In the genomic region with DNA sequence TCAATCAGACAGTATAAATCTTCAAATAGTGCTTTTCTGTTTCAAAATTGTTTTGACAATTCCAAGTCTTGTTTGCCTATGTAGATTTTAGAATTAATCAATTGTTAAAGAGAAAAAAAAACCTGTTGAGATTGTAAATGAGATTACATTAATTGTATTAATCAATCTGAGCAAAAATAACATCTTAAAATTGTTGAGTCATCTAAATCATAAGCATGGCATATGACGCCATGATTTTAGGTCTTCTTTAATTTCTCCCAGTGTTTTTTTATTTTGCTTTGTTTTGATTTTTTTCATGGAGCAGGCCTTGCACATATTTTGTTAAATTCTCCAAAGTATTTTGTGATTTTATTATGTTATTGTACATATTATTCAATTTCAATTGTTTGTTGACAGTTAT, we compare ENCODE assay signal across 27 cellular contexts.
DNase-seq lines count a peak whose midpoint lies in the region; ATAC-seq, FAIRE-seq and TF ChIP-seq lines count a peak whose summit lies in the region.
"Had no signal": no experiment of that assay in that cellular context is flagged by ENCODE, and none has a peak within 500 bp of the region (broad histone marks: within the 10 kb centered on the region; RNA-seq: fewer than 3 reads in every experiment).

No MANE protein-coding gene starts in this region.

- H3K4me3 ChIP-seq in A549 (no peak overlapping the region), GM23338 (no peak overlapping the region), K562 (no peak overlapping the region), kidney (ENCODE audit: low read length in 2 of 2) (no peak overlapping the region), tibial nerve (no peak overlapping the region)
- H3K4me3 ChIP-seq: BLaER1 treated with 17β-estradiol and CSF1 and Interleukin-3, amounts not matched to agents 10 nM and 100 nM; GM12878 had no signal

- CTCF ChIA-PET in A549 (lab: Yijun Ruan, JAX) (no interaction called here), K562 (lab: Yijun Ruan, JAX; ENCODE audit: low intra/inter-chr PET ratio) (no interaction called here)

- peak overlapping the region; percentile 55; the same call in 1 of the 2 replicates for H3K27ac Mint-ChIP-seq in GM23338
- H3K27ac Mint-ChIP-seq: B cell; CD4-positive, alpha-beta T cell; CD8-positive, alpha-beta T cell had no signal

- H3K27ac ChIP-seq in A549, result no peak overlapping the region
- no peak overlapping the region for H3K27ac ChIP-seq in GM23338 (ENCODE audit: low read depth)
- H3K27ac ChIP-seq in K562 (ENCODE audit: extremely low read depth, low read depth, low read length), result no peak overlapping the region
- no peak overlapping the region for H3K27ac ChIP-seq in kidney (ENCODE audit: low read depth in 2 of 2, low read length in 2 of 2)
- no peak overlapping the region for H3K27ac ChIP-seq in tibial nerve
- H3K27ac ChIP-seq: BLaER1 treated with 17β-estradiol and CSF1 and Interleukin-3, amounts not matched to agents 10 nM and 100 nM; C4-2B had no signal

- no peaks in the 10 kb centered on the region for H3K9me1 ChIP-seq in K562 (ENCODE audit: control insufficient read depth, insufficient read depth, low read length)

- in situ Hi-C loops in K562 (cut with MboI), result no loop called here

- FAIRE-seq in A549 (lab: Jason Lieb, UNC) (no peak), K562 (lab: Jason Lieb, UNC) (no peak), kidney (lab: Jason Lieb, UNC) (peak; percentile 42), D721Med (lab: Jason Lieb, UNC) (no peak)
- FAIRE-seq: A204.1, GM12878, GM12892, GM19239 had no signal

- H4K20me1 ChIP-seq in GM23338 (replicated peaks; ENCODE audit: insufficient read depth) (no peaks in the 10 kb centered on the region), K562 (replicated peaks; ENCODE audit: control insufficient read depth, insufficient read depth, low read length) (no peaks in the 10 kb centered on the region)
- H4K20me1 ChIP-seq: BLaER1 treated with 17β-estradiol and CSF1 and Interleukin-3, amounts not matched to agents 10 nM and 100 nM had no signal

- H3K36me3 ChIP-seq in GM23338 (ENCODE audit: insufficient read depth) (no peaks in the 10 kb centered on the region), K562 (ENCODE audit: control insufficient read depth, insufficient read depth, low read length) (no peaks in the 10 kb centered on the region), kidney (ENCODE audit: control insufficient read depth in 1 of 2, insufficient read depth in 2 of 2, low read length in 2 of 2) (no peaks in the 10 kb centered on the region), tibial nerve (no peaks in the 10 kb centered on the region)
- H3K36me3 ChIP-seq: BLaER1 treated with 17β-estradiol and CSF1 and Interleukin-3, amounts not matched to agents 10 nM and 100 nM had no signal

- H3F3A ChIP-seq in GM23338 (replicated peaks; ENCODE audit: low read depth), result no peaks in the 10 kb centered on the region

- no peaks in the 10 kb centered on the region for H3K9me2 ChIP-seq in GM23338 (ENCODE audit: insufficient read depth)

- TF ChIP-seq POLR2A in A549 (IDR thresholded peaks at IDR 0.05; ENCODE audit: low read length) (no peak), K562 (conservative IDR thresholded peaks at IDR 0.05) (no peak), tibial nerve (IDR thresholded peaks at IDR 0.05) (no peak)

- TF ChIP-seq EP300 in A549 (IDR thresholded peaks at IDR 0.05), result no peak
- TF ChIP-seq EP300 in K562 (IDR thresholded peaks at IDR 0.05; ENCODE audit: low read length), result no peak
- TF ChIP-seq EP300 in tibial nerve (IDR thresholded peaks at IDR 0.05), result no peak

- no peaks in the 10 kb centered on the region for H3K4me1 Mint-ChIP-seq in GM23338
- H3K4me1 Mint-ChIP-seq: B cell had no signal

- H3K27me3 ChIP-seq in GM23338 (ENCODE audit: insufficient read depth) (no peaks in the 10 kb centered on the region), K562 (ENCODE audit: control insufficient read depth in 2 of 2, insufficient read depth in 2 of 2, low read length in 2 of 2) (no peaks in the 10 kb centered on the region), tibial nerve (no peaks in the 10 kb centered on the region)
- H3K27me3 ChIP-seq: BLaER1 treated with 17β-estradiol and CSF1 and Interleukin-3, amounts not matched to agents 10 nM and 100 nM had no signal

- TF ChIP-seq CTCF in A549 (IDR thresholded peaks at IDR 0.05) (no peak), GM23338 (conservative IDR thresholded peaks at IDR 0.05; ENCODE audit: low read depth in 2 of 2) (no peak), K562 (IDR thresholded peaks at IDR 0.05 in 2 of 3, conservative IDR thresholded peaks at IDR 0.05 in 1 of 3; ENCODE audit: insufficient read depth in 2 of 3, low read depth in 1 of 3, low read length in 3 of 3) (no peak), kidney (IDR thresholded peaks at IDR 0.05; ENCODE audit: borderline replicate concordance, extremely low read depth, insufficient read depth) (no peak), tibial nerve (IDR thresholded peaks at IDR 0.05) (no peak), D721Med (IDR thresholded peaks at IDR 0.05; ENCODE audit: insufficient read depth, missing control alignments) (no peak)

- no peaks in the 10 kb centered on the region for H3K9me3 Mint-ChIP-seq in GM23338

- H3K9ac ChIP-seq in K562 (ENCODE audit: insufficient read depth in 1 of 2, low read depth in 2 of 2, low read length in 2 of 2), result no peak overlapping the region
- no peak overlapping the region for H3K9ac ChIP-seq in kidney (ENCODE audit: low read length in 2 of 2)
- H3K9ac ChIP-seq: BLaER1 treated with 17β-estradiol and CSF1 and Interleukin-3, amounts not matched to agents 10 nM and 100 nM had no signal

- H3K27me3 Mint-ChIP-seq in GM23338 (ENCODE audit: insufficient read depth, low read depth, poor library complexity), result no peaks in the 10 kb centered on the region
- H3K27me3 Mint-ChIP-seq: B cell; CD4-positive, alpha-beta T cell had no signal

- no peak for DNase-seq in A549 (ENCODE audit: low read depth in 1 of 2, low spot score in 1 of 2)
- no peak for DNase-seq in GM23338 (ENCODE audit: low spot score)
- no peak for DNase-seq in K562 (ENCODE audit: extremely low read depth in 1 of 4, low spot score in 3 of 4)
- DNase-seq in kidney, result no peak
- no peak for DNase-seq in tibial nerve (ENCODE audit: low spot score in 2 of 2)
- no peak for DNase-seq in D721Med (ENCODE audit: insufficient read length, low spot score)
- DNase-seq: 8988T; AML-193; Caco-2; Calu3; CD4-positive, alpha-beta T cell; CD8-positive, alpha-beta T cell; DMS 273 treated with DMSO at 0.1 percent for 48 hours; DMS153; DMS53; DMS79; DND-41; EL; GDM1 had no signal

- H3K79me2 ChIP-seq in GM23338 (replicated peaks; ENCODE audit: insufficient read depth), result no peaks in the 10 kb centered on the region
- H3K79me2 ChIP-seq in K562 (ENCODE audit: control insufficient read depth, insufficient read depth, low read length), result no peaks in the 10 kb centered on the region

- H3K4me1 ChIP-seq in A549, result no peaks in the 10 kb centered on the region
- 0 out of 2 replicates have a peak, but pooled peaks cover 4% of the 10 kb centered on the region for H3K4me1 ChIP-seq in GM23338 (ENCODE audit: insufficient read depth)
- H3K4me1 ChIP-seq in K562 (replicated peaks in 1 of 2; ENCODE audit: control insufficient read depth in 2 of 2, insufficient read depth in 2 of 2, low read length in 2 of 2), result no peaks in the 10 kb centered on the region
- no peaks in the 10 kb centered on the region for H3K4me1 ChIP-seq in kidney (ENCODE audit: control insufficient read depth in 1 of 2, insufficient read depth in 1 of 2, low read depth in 1 of 2, low read length in 2 of 2)
- H3K4me1 ChIP-seq in tibial nerve, result no peaks in the 10 kb centered on the region
- H3K4me1 ChIP-seq: BLaER1 treated with 17β-estradiol and CSF1 and Interleukin-3, amounts not matched to agents 10 nM and 100 nM; Caco-2 had no signal

- POLR2A ChIA-PET in A549 (lab: Yijun Ruan, JAX), result no interaction called here
- POLR2A ChIA-PET in K562 (lab: Yijun Ruan, JAX), result no interaction called here

- no peak overlapping the region for H3K4me3 Mint-ChIP-seq in GM23338
- H3K4me3 Mint-ChIP-seq: B cell; CD4-positive, alpha-beta T cell; CD8-positive, alpha-beta T cell had no signal

- no TSS peak for BruUV-seq in K562 (replicated peaks; lab: Mats Ljungman, UMichigan)

- 33% methylated on average over 1 of the region's 1 CpG for WGBS in A549 (ENCODE audit: missing lambda C conversion rate)
- WGBS in K562 (ENCODE audit: insufficient coverage, low coverage, missing lambda C conversion rate), result 6% methylated on average over 1 of the region's 1 CpG
- WGBS in tibial nerve, 2 donors, result 93 to 96% methylated on average over 1 of the region's 1 CpG

- H3K9me3 ChIP-seq in A549 (no peaks in the 10 kb centered on the region), K562 (replicated peaks; ENCODE audit: control insufficient read depth, insufficient read depth, low read depth, low read length) (no peaks in the 10 kb centered on the region), kidney (ENCODE audit: control insufficient read depth in 1 of 2, low read length in 2 of 2) (no peaks in the 10 kb centered on the region), tibial nerve (no peaks in the 10 kb centered on the region)
- H3K9me3 ChIP-seq: BLaER1 treated with 17β-estradiol and CSF1 and Interleukin-3, amounts not matched to agents 10 nM and 100 nM; Caco-2 had no signal

- no peak for ATAC-seq in A549
- no peak for ATAC-seq in GM23338
- ATAC-seq in K562, result no peak
- no peak for ATAC-seq in HG02852 (IDR thresholded peaks at IDR 0.05; ENCODE audit: unreplicated experiment)
- ATAC-seq: CD8-positive, alpha-beta T cell; GM12878 had no signal

- H3K4me2 ChIP-seq in A549, result no peak overlapping the region
- no peak overlapping the region for H3K4me2 ChIP-seq in GM23338
- no peak overlapping the region for H3K4me2 ChIP-seq in K562 (ENCODE audit: insufficient read depth, low read length)
- H3K4me2 ChIP-seq: BLaER1 treated with 17β-estradiol and CSF1 and Interleukin-3, amounts not matched to agents 10 nM and 100 nM had no signal

- H2AFZ ChIP-seq in GM23338, result no peak overlapping the region
- no peak overlapping the region for H2AFZ ChIP-seq in K562 (ENCODE audit: low read depth, low read length)

- no peak for TF ChIP-seq RAD21 in A549 (conservative IDR thresholded peaks at IDR 0.05 in 1 of 2, IDR thresholded peaks at IDR 0.05 in 1 of 2)
- TF ChIP-seq RAD21 in K562 (CRISPR knock-in tag; conservative IDR thresholded peaks at IDR 0.05 in 1 of 2, IDR thresholded peaks at IDR 0.05 in 1 of 2), result no peak

- no peaks in the 10 kb centered on the region for H3K36me3 Mint-ChIP-seq in GM23338 (ENCODE audit: low read depth)
- H3K36me3 Mint-ChIP-seq: CD8-positive, alpha-beta T cell had no signal

- intact Hi-C loops in K562 (cut with micrococcal nuclease) (no loop called here), kidney (cut with DNase I) (no loop called here)

TF ChIP-seq in A549, 52 proteins besides CTCF, POLR2A, EP300 and RAD21:
- peak; percentile 70 for TF ChIP-seq MAFK (IDR thresholded peaks at IDR 0.05; ENCODE audit: partially characterized antibody)
- TF ChIP-seq RNF2 (IDR thresholded peaks at IDR 0.05; ENCODE audit: borderline replicate concordance, low read depth), result no peak
TF ChIP-seq in A549: peak in this region for 1.

TF ChIP-seq in GM23338, 12 proteins besides CTCF, POLR2A, EP300 and RAD21 (continues in another document):
- TF ChIP-seq POLR2AphosphoS5 (IDR thresholded peaks at IDR 0.05; ENCODE audit: low read depth), result no peak
- TF ChIP-seq ZNF114 (CRISPR knock-in tag; IDR thresholded peaks at IDR 0.05), result no peak

TF ChIP-seq in K562, 482 proteins besides CTCF, POLR2A, EP300 and RAD21 (continues in another document):
- no peak for TF ChIP-seq KLF10 (CRISPR knock-in tag; IDR thresholded peaks at IDR 0.05)
- no peak for TF ChIP-seq XRCC5 (IDR thresholded peaks at IDR 0.05; ENCODE audit: low read depth, low read length)
- peak; percentile 57 for TF ChIP-seq ZNF316 (IDR thresholded peaks at IDR 0.05)
